In the genomic region with DNA sequence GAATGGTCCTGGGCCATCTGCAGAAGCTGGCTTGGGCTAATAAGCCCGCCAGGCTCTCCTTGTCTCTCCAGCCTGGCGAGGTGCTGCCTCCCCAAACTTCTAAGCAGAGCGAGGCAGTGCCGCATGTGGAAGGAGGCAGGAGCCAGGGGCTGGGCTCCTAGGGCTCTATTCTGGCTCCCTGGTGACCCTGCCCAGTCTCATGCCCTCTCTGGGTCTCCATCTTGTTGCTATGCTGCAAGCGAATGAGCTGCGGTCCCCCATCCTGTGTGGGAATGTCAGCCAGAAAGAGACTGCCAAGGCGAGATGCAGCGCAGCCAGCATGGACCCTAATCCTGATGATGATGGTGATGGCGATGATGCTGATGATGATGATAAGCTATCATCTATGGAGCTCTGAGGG, we compare ENCODE assay signal across 14 cellular contexts. TPM values are rescaled to one million over a fixed set of nuclear protein-coding genes. Genes with fewer than 3 reads are reported as not detected.
DNase-seq lines count a peak whose midpoint lies in the region; ATAC-seq, FAIRE-seq and TF ChIP-seq lines count a peak whose summit lies in the region.
"Had no signal": no experiment of that assay in that cellular context is flagged by ENCODE, and none has a peak within 500 bp of the region (broad histone marks: within the 10 kb centered on the region; RNA-seq: fewer than 3 reads in every experiment).

No MANE protein-coding gene starts in this region.

- H3K27me3 ChIP-seq in bronchial epithelial cell (ENCODE audit: control insufficient read depth, insufficient read depth, low read length) (no peaks in the 10 kb centered on the region), heart right ventricle (no peaks in the 10 kb centered on the region), ovary (no peaks in the 10 kb centered on the region), thymus (ENCODE audit: control insufficient read depth, insufficient read depth) (no peaks in the 10 kb centered on the region), HAP-1 (ENCODE audit: low read depth) (peaks cover 3% of the 10 kb centered on the region; the same call in 1 of the 2 replicates)

- no peak for TF ChIP-seq EP300 in ovary (IDR thresholded peaks at IDR 0.05)

- in situ Hi-C loops in HAP-1 (cut with MboI; ENCODE audit: low sequenced_read_pairs) = no loop called here

- peaks cover 44 to 99% (median 90%) of the 10 kb centered on the region in 9 donors for H3K4me1 ChIP-seq in heart right ventricle
- H3K4me1 ChIP-seq in ovary (ENCODE audit: insufficient read depth) = peaks cover 68% of the 10 kb centered on the region
- H3K4me1 ChIP-seq in thymus (ENCODE audit: control insufficient read depth, insufficient read depth, low read length) = no peaks in the 10 kb centered on the region
- H3K4me1 ChIP-seq in HAP-1 = no peaks in the 10 kb centered on the region

- peak overlapping the region; percentile 65 to 89 (median 78) for H3K27ac ChIP-seq in heart right ventricle
- peak overlapping the region; percentile 23 to 64 for H3K27ac ChIP-seq in ovary
- peak overlapping the region; percentile 36 for H3K27ac ChIP-seq in thymus (ENCODE audit: low read depth)
- H3K27ac ChIP-seq: epithelial cell of prostate had no signal

- intact Hi-C loops in heart right ventricle (cut with DNase I) (no loop called here), ovary (cut with DNase I) (no loop called here)

- FAIRE-seq in bronchial epithelial cell (lab: Jason Lieb, UNC) = peak; percentile 64

- ATAC-seq in heart right ventricle (peak in 5 of 8 donors; percentile 0 to 28 (median 16)), GM21360 (IDR thresholded peaks at IDR 0.05; ENCODE audit: unreplicated experiment) (no peak)

- TF ChIP-seq CTCF in bronchial epithelial cell (IDR thresholded peaks at IDR 0.05; ENCODE audit: insufficient read depth, low read length, severe bottlenecking) (no peak), heart right ventricle (IDR thresholded peaks at IDR 0.05) (no peak), ovary (IDR thresholded peaks at IDR 0.05) (no peak)

- 59 to 65% methylated on average over 9 of the region's 9 CpGs for WGBS in heart right ventricle, 2 donors
- WGBS in ovary, 3 donors = 89 to 90% (median 89%) methylated on average over 9 of the region's 9 CpGs
- 99% methylated on average over 9 of the region's 9 CpGs for WGBS in thymus

- H3K4me3 ChIP-seq in bronchial epithelial cell (ENCODE audit: low read depth, low read length) = no peak overlapping the region
- no peak overlapping the region for H3K4me3 ChIP-seq in heart right ventricle
- no peak overlapping the region for H3K4me3 ChIP-seq in ovary
- no peak overlapping the region for H3K4me3 ChIP-seq in thymus (ENCODE audit: low read length)
- no peak overlapping the region for H3K4me3 ChIP-seq in HAP-1

- DNase-seq in bronchial epithelial cell (ENCODE audit: low read depth) = no peak
- DNase-seq in heart right ventricle = no peak
- peak in 4 of 5 donors; percentile 20 to 35 (median 22) for DNase-seq in ovary
- DNase-seq in NK-92 treated with Interleukin-12 subunit alpha and Interleukin-12 subunit beta, amount 100 ng/mL, for 24 hours (lab: John Stamatoyannopoulos, UW) = no peak
- DNase-seq in NCI-H1092 treated with DMSO at 0.1 percent for 48 hours (lab: John Stamatoyannopoulos, UW) = no peak
- no peak for DNase-seq in HAP-1 (ENCODE audit: low spot score in 2 of 2)
- DNase-seq: activated CD4-positive, alpha-beta T cell treated with anti-CD3 and anti-CD28 coated beads for 4 hours; H9; IMR-90; SHP77; stimulated activated CD4-positive, alpha-beta T cell treated with anti-CD3 and anti-CD28 coated beads, Interleukin-2, amount 100 ng/mL, for 24 hours had no signal

- H3K9me3 ChIP-seq in heart right ventricle = no peaks in the 10 kb centered on the region
- H3K9me3 ChIP-seq in ovary = no peaks in the 10 kb centered on the region
- no peaks in the 10 kb centered on the region for H3K9me3 ChIP-seq in thymus (ENCODE audit: control insufficient read depth)
- H3K9me3 ChIP-seq in HAP-1 = no peaks in the 10 kb centered on the region

- H3K36me3 ChIP-seq in bronchial epithelial cell (ENCODE audit: control insufficient read depth, insufficient read depth, low read length) (no peaks in the 10 kb centered on the region), heart right ventricle (no peaks in the 10 kb centered on the region), ovary (no peaks in the 10 kb centered on the region), thymus (ENCODE audit: control insufficient read depth, insufficient read depth) (no peaks in the 10 kb centered on the region), HAP-1 (replicated peaks) (no peaks in the 10 kb centered on the region)

- TF ChIP-seq POLR2A in ovary (IDR thresholded peaks at IDR 0.05) = no peak

RNA-seq across cellular contexts. Expression of a gene that starts 48.7 kb away (rescaled TPM):
- total RNA-seq in bronchial epithelial cell = 1.6 and 2.0 TPM in 2 replicates
- 100 to 1,000 TPM; 583 to 844 (median 738) TPM for total RNA-seq in heart right ventricle
- polyA plus RNA-seq in heart right ventricle = 100 to 1,000 TPM in 1 of 2 donors, 10 to 100 TPM in 1; 64.6 to 244 TPM
- 100 to 1,000 TPM; 141 to 568 (median 366) TPM for total RNA-seq in ovary
- polyA plus RNA-seq in ovary = 100 to 1,000 TPM; 140 to 278 TPM
- 21.3 TPM for polyA plus RNA-seq in thymus

Comparison
In these comparisons a context has a peak if more than half of its experiments do, and no peak if none do; other contexts are left out.
1. DNase-seq: peak in ovary (4 of 5); none in bronchial epithelial cell (single experiment), heart right ventricle (0 of 2), NK-92 treated with Interleukin-12 subunit alpha and Interleukin-12 subunit beta, amount 100 ng/mL, for 24 hours (single experiment), NCI-H1092 treated with DMSO at 0.1 percent for 48 hours (single experiment) and HAP-1 (0 of 2).
2. RNA of a gene that starts 48.7 kb away (total RNA-seq): 583 to 844 TPM in heart right ventricle and 141 to 568 TPM in ovary; 1.6 to 2.0 TPM in bronchial epithelial cell; every median in the first group is over 10 times any median in the second.
3. Peak in every context shown above with its lines, with median percentiles within 50 percentile points of each other: H3K27ac ChIP-seq.